8 cellular contexts compared by ENCODE assay signal in the genomic region with DNA sequence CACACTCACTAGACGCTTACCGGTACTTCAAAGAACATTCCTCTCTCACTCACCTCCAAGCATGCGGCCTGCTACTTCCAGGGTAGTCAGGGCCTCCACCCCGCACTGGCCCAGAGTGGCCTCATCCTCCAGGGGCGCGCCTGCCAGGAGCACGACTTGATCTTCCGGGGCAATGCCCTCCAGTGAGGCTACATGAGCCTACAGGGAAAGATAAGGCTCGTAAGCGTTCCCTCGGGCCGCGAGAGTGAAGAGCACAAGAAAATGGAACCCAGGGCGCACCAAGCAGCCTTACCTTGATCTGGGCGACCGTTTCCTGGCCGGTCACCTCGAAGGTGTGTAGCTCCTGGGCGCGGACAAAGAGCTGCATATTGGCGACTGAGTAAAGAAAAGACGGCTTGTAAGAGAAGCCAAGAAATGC. TPM values are rescaled to one million over a fixed set of nuclear protein-coding genes. Genes with fewer than 3 reads are reported as not detected.
DNase-seq lines count a peak whose midpoint lies in the region; ATAC-seq and TF ChIP-seq lines count a peak whose summit lies in the region.

No MANE protein-coding gene starts in this region.

- H3K36me3 ChIP-seq in GM06990 (ENCODE audit: control insufficient read depth, insufficient read depth, low read length) (peaks cover 31% of the 10 kb centered on the region), PC-3 (ENCODE audit: low read depth, low read length) (peaks cover 31% of the 10 kb centered on the region)

- H3K4me1 Mint-ChIP-seq in natural killer cell: peaks cover 25 to 50% of the 10 kb centered on the region in 2 donors

- POLR2A ChIA-PET in PC-3 (lab: Charles Lee; ENCODE audit: unreplicated experiment): interaction anchor here (0.6 to 1.6 kb wide), 6 partner anchors 14 to 152 kb away, joined by 3 to 24 read pairs (median 4); a partner anchor contains a TSS

- H3K27me3 ChIP-seq in GM06990 (replicated peaks; ENCODE audit: control insufficient read depth, insufficient read depth, low read length): no peaks in the 10 kb centered on the region
- no peaks in the 10 kb centered on the region for H3K27me3 ChIP-seq in PC-3 (ENCODE audit: low read length)

- peak overlapping the region; percentile 42 for H3K27ac ChIP-seq in PC-3 (ENCODE audit: low read length)

- intact Hi-C loops in PC-3 (cut with micrococcal nuclease) (no loop called here), natural killer cell (cut with micrococcal nuclease) (loop anchor here (5.0 kb wide), 1 partner anchor 204 kb away; a partner anchor contains a TSS)

- H3F3A ChIP-seq in PC-3 (ENCODE audit: low read length, unreplicated experiment): peaks cover 20% of the 10 kb centered on the region

- H3K4me3 ChIP-seq in GM06990 (replicated peaks; ENCODE audit: low read depth, low read length) (peak overlapping the region; percentile 92), PC-3 (ENCODE audit: low read length) (peak overlapping the region; percentile 92)

- H3K4me3 Mint-ChIP-seq in natural killer cell: peak overlapping the region; percentile 98

- H2AFZ ChIP-seq in PC-3 (ENCODE audit: low read length): peak overlapping the region; percentile 32; the same call in 1 of the 2 replicates

- peaks cover 25% of the 10 kb centered on the region for H3K4me1 ChIP-seq in PC-3 (ENCODE audit: insufficient read depth, low read length)

- no peaks in the 10 kb centered on the region for H3K27me3 Mint-ChIP-seq in natural killer cell (ENCODE audit: low read depth in 2 of 2)

- CTCF ChIA-PET in PC-3 (lab: Charles Lee): interaction anchor here (0.7 to 0.9 kb wide), 2 partner anchors 11 to 134 kb away, joined by 3 to 5 read pairs; no protein-coding TSS in a partner anchor

- no peak for ATAC-seq in PC-3
- no peak for ATAC-seq in natural killer cell
- ATAC-seq in GM21447 (IDR thresholded peaks at IDR 0.05; ENCODE audit: unreplicated experiment): no peak
- ATAC-seq in HG03175 (IDR thresholded peaks at IDR 0.05; ENCODE audit: unreplicated experiment): no peak

- TF ChIP-seq CTCF in GM06990 (IDR thresholded peaks at IDR 0.05; ENCODE audit: insufficient read depth, low read length, poor library complexity, severe bottlenecking) (no peak), PC-3 (conservative IDR thresholded peaks at IDR 0.05; ENCODE audit: low read depth, low read length) (no peak), natural killer cell (IDR thresholded peaks at IDR 0.05) (no peak)

- no peaks in the 10 kb centered on the region for H3K9me2 ChIP-seq in PC-3 (replicated peaks; ENCODE audit: low read length)

- H3K27ac Mint-ChIP-seq in natural killer cell: peak overlapping the region; percentile 99 to 100

- BruUV-seq in PC-3 (replicated peaks; lab: Mats Ljungman, UMichigan): TSS peak; percentile 66

- H3K36me3 Mint-ChIP-seq in natural killer cell: no peaks in the 10 kb centered on the region

- H3K9ac ChIP-seq in PC-3 (ENCODE audit: low read length): peak overlapping the region; percentile 96

- DNase-seq in GM06990 (ENCODE audit: extremely low read depth, insufficient read length): no peak
- no peak for DNase-seq in PC-3
- DNase-seq in ecto neural progenitor cell (ENCODE audit: low spot score): peak; percentile 52
- DNase-seq in natural killer cell: no peak
- no peak for DNase-seq in DMS 273 (lab: John Stamatoyannopoulos, UW; ENCODE audit: unreplicated experiment)
- no peak for DNase-seq in H4 (ENCODE audit: low spot score)

- H3K9me3 ChIP-seq in PC-3 (ENCODE audit: low read length): no peaks in the 10 kb centered on the region

- peak overlapping the region; percentile 89 for H3K4me2 ChIP-seq in PC-3 (ENCODE audit: low read length)

- no peaks in the 10 kb centered on the region for H3K9me3 Mint-ChIP-seq in natural killer cell

- 0 out of 2 replicates have a peak, but pooled peaks cover 3% of the 10 kb centered on the region for H4K20me1 ChIP-seq in PC-3 (ENCODE audit: low read length)

- peaks cover 65% of the 10 kb centered on the region for H3K79me2 ChIP-seq in PC-3 (ENCODE audit: low read length)

RNA-seq across cellular contexts. Expression of a gene that starts 0.5 kb away (rescaled TPM):
- total RNA-seq in PC-3 (2014; rRNA removed): 1,119 and 1,157 TPM in 2 replicates
- 100 to 1,000 TPM; 724 to 977 (median 968) TPM for total RNA-seq in natural killer cell
- total RNA-seq in H4 (2014; rRNA removed; shearing (Covaris generic)): 322 and 327 TPM in 2 replicates

RNA-seq across cellular contexts. Expression of a gene that starts 0.7 kb away (rescaled TPM):
- total RNA-seq in PC-3 (2014; rRNA removed): 163 and 183 TPM in 2 replicates
- 10 to 100 TPM; 36.8 to 37.5 (median 36.9) TPM for total RNA-seq in natural killer cell
- total RNA-seq in H4 (2014; rRNA removed; shearing (Covaris generic)): 61.6 and 76.7 TPM in 2 replicates

RNA-seq across cellular contexts. Expression of a gene that starts 4.0 kb away (rescaled TPM):
- total RNA-seq in PC-3 (2014; rRNA removed): 48.2 and 59.0 TPM in 2 replicates
- 1 to 10 TPM; 5.6 to 6.8 (median 6.1) TPM for total RNA-seq in natural killer cell
- 5.6 and 8.0 TPM in 2 replicates for total RNA-seq in H4 (2014; rRNA removed; shearing (Covaris generic))

RNA-seq across cellular contexts. Expression of a gene that starts 9.8 kb away (rescaled TPM):
- total RNA-seq in PC-3 (2014; rRNA removed): 38.4 and 44.2 TPM in 2 replicates
- 10 to 100 TPM; 17.0 to 23.2 (median 18.6) TPM for total RNA-seq in natural killer cell
- 3.2 and 5.2 TPM in 2 replicates for total RNA-seq in H4 (2014; rRNA removed; shearing (Covaris generic))

RNA-seq across cellular contexts. Expression of a gene that starts 12.9 kb away (rescaled TPM):
- 22.3 and 33.2 TPM in 2 replicates for total RNA-seq in PC-3 (2014; rRNA removed)
- 100 to 1,000 TPM in 1 of 3 donors, 10 to 100 TPM in 2; 72.9 to 109 (median 90.2) TPM for total RNA-seq in natural killer cell
- 6.4 and 18.0 TPM in 2 replicates for total RNA-seq in H4 (2014; rRNA removed; shearing (Covaris generic))
